In the genomic region with DNA sequence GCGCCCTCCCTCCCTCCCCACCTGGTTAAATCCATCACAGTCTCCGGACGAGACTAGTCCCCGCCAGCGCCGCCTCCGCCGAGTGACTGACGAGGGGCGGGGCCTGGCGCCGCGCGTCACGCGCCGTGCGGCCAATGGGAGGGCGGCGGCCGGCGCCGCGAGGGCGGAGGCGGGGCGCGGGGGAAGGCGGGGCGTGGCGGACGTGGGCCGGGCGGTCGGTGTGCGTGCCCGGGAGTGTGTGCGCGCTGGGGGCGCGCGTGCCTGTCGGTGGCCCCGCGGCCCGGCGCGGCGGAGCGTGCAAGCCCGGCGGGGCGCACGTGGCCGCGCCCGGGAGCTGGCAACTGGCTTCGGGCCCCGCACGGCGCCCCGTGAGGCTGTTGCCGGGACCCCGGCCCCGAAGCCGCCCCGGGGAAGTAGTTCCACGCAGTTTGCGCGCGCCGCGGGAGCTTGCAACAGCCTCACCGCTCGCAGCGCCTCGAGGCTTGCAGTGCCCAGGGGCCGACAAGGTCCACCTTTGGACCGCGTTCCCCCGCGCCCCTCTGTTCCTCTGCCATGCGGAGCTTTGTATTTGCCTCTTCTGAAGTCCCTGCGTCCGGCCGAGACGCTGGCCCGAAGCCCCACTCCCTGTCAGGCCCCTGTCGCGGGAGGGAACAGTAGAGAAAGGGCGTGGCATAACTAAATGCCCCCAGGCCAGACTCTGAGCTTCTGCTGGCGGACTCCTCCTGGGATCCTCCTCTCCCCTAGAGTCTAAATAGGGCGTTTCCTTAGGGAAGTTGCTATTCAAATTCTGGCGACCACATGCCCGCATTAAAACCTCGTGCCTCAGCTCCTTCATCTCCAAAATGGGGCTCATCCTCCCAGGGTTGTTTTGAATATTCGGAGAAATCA, we compare ENCODE assay signal across 8 cellular contexts. TPM values are rescaled to one million over a fixed set of nuclear protein-coding genes. Genes with fewer than 3 reads are reported as not detected.
DNase-seq lines count a peak whose midpoint lies in the region; ATAC-seq, FAIRE-seq and TF ChIP-seq lines count a peak whose summit lies in the region.

No MANE protein-coding gene starts in this region.

- H3K9me3 ChIP-seq in right cardiac atrium (ENCODE audit: control insufficient read depth, low read length), result no peaks in the 10 kb centered on the region

- peak; percentile 89 for ATAC-seq in HG02610 (IDR thresholded peaks at IDR 0.05; ENCODE audit: unreplicated experiment)
- peak; percentile 96 to 99 for ATAC-seq in right cardiac atrium

- no peaks in the 10 kb centered on the region for H3K27me3 ChIP-seq in right cardiac atrium (ENCODE audit: control insufficient read depth, insufficient read depth)

- peak overlapping the region; percentile 69 for H3K27ac ChIP-seq in right cardiac atrium (ENCODE audit: low read length)

- intact Hi-C loops in right cardiac atrium (cut with DNase I), result loop anchor here in 1 of 4 donors (10.0 kb wide), 1 partner anchor 143 kb away; no protein-coding TSS in a partner anchor

- WGBS in right cardiac atrium, result 7% methylated on average over 96 of the region's 97 CpGs

- no peak for TF ChIP-seq CTCF in GM12875 (IDR thresholded peaks at IDR 0.05; ENCODE audit: borderline replicate concordance, insufficient read depth, low read depth, low read length)

- peak; percentile 96 for FAIRE-seq in urothelium cell line (lab: Jason Lieb, UNC)

- H3K4me1 ChIP-seq in right cardiac atrium (ENCODE audit: control insufficient read depth, insufficient read depth, low read length), result no peaks in the 10 kb centered on the region

- H3K4me3 ChIP-seq in GM12875 (ENCODE audit: low read depth, low read length) (peak overlapping the region; percentile 92), right cardiac atrium (ENCODE audit: low read length) (peak overlapping the region; percentile 78)

- peak; percentile 65 for DNase-seq in NCI-H1048 (lab: John Stamatoyannopoulos, UW)
- peak; percentile 88 to 96 (median 89) for DNase-seq in T-helper 1 cell
- DNase-seq in amygdala (lab: John Stamatoyannopoulos, UW), result peak in 55 of 56 donors; percentile 25 to 94 (median 81)
- peak; percentile 94 to 98 (median 97) for DNase-seq in right cardiac atrium
- DNase-seq in pulmonary artery endothelial cell (ENCODE audit: low read depth, low spot score), result peak; percentile 55
- DNase-seq in urothelium cell line (ENCODE audit: low spot score), result peak; percentile 96

RNA-seq across cellular contexts. Expression of gene RYBP, which starts 0.9 kb away (rescaled TPM):
- total RNA-seq in right cardiac atrium, result 10 to 100 TPM in 1 of 4 donors, 1 to 10 TPM in 3; 9.3 to 10.7 (median 9.9) TPM
- polyA plus RNA-seq in right cardiac atrium, result 5.3 TPM
- total RNA-seq in pulmonary artery endothelial cell, result 4.8 and 6.1 TPM in 2 replicates

Comparison
In these comparisons a context has a peak if more than half of its experiments do, and no peak if none do; other contexts are left out.
1. Peak in every context shown above with its lines: DNase-seq, ATAC-seq, H3K4me3 ChIP-seq and H3K27ac ChIP-seq.